ENCODE assay signal across 8 cellular contexts in genomic region chr1:151372411-151372934, GRCh38. TPM values are rescaled to one million over a fixed set of nuclear protein-coding genes. Genes with fewer than 3 reads are reported as not detected.
A peak's percentile ranks its signal among the peaks of the same experiment; 100 is the strongest.
DNase-seq lines count a peak whose midpoint lies in the region; ATAC-seq and TF ChIP-seq lines count a peak whose summit lies in the region.

TSS of gene SELENBP1 (minus strand) at chr1:151372705. CDS start at chr1:151372641, 64 bp downstream.

- no peaks in the 10 kb centered on the region for H3K27me3 ChIP-seq in spleen (replicated peaks in 1 of 7)

- peaks cover 18 to 54% (median 42%) of the 10 kb centered on the region in 6 donors for H3K4me1 ChIP-seq in spleen

- intact Hi-C loops in spleen (cut with DNase I; ENCODE audit: low total_unique reads) = no loop called here

- peaks cover 0 to 11% (median 0%) of the 10 kb centered on the region in 6 donors for H3K36me3 ChIP-seq in spleen

- no peaks in the 10 kb centered on the region for H3K9me3 ChIP-seq in spleen

- DNase-seq in NCI-H2107 (lab: John Stamatoyannopoulos, UW) (peak; percentile 52), choroid plexus epithelial cell (ENCODE audit: low read depth) (peak; percentile 79), islet precursor cell (peak; percentile 84), spleen (peak; percentile 80), activated T-cell treated with anti-CD3 and anti-CD28 coated beads for 4 hours (no peak)

- peak within 1 kb of the TSS; percentile 96 for H3K27ac ChIP-seq in C4-2B
- peak within 1 kb of the TSS; percentile 27 to 89 (median 81) for H3K27ac ChIP-seq in spleen

- ATAC-seq in GM21390 (IDR thresholded peaks at IDR 0.05; ENCODE audit: unreplicated experiment) = no peak
- no peak for ATAC-seq in HG02981 (IDR thresholded peaks at IDR 0.05; ENCODE audit: unreplicated experiment)

- 47 to 88% (median 72%) methylated on average over 9 of the region's 9 CpGs for WGBS in spleen, 5 donors

- TF ChIP-seq POLR2A in spleen (IDR thresholded peaks at IDR 0.05) = peak in 1 of 3 donors; percentile 86

- TF ChIP-seq CTCF in C4-2B (conservative IDR thresholded peaks at IDR 0.05) (no peak), choroid plexus epithelial cell (conservative IDR thresholded peaks at IDR 0.05; ENCODE audit: low read depth, low read length) (no peak), spleen (IDR thresholded peaks at IDR 0.05 in 8 of 11, conservative IDR thresholded peaks at IDR 0.05 in 3 of 11) (no peak)

- H3K4me3 ChIP-seq in choroid plexus epithelial cell (ENCODE audit: low read depth, low read length) (peak within 1 kb of the TSS; percentile 48), spleen (peak within 1 kb of the TSS; percentile 16 to 67 (median 35))

RNA-seq across cellular contexts. Expression of gene SELENBP1, which starts in this region (rescaled TPM):
- total RNA-seq in spleen = 100 to 1,000 TPM in 2 of 7 donors, 10 to 100 TPM in 5; 56.1 to 114 (median 90.3) TPM
- 10 to 100 TPM; 17.3 to 77.8 (median 47.5) TPM for polyA plus RNA-seq in spleen
